1 cellular context compared by ENCODE assay signal in genomic region chr3:146164506-146164905, GRCh38.
TF ChIP-seq lines count a peak whose summit lies in the region.

No MANE protein-coding gene starts in this region.

TF ChIP-seq in HepG2, 621 proteins besides CTCF, POLR2A, EP300 and RAD21:
- TF ChIP-seq ZNF326 (CRISPR knock-in tag; IDR thresholded peaks at IDR 0.05; ENCODE audit: borderline replicate concordance) = no peak
- no peak for TF ChIP-seq GFI1 (CRISPR knock-in tag; IDR thresholded peaks at IDR 0.05; ENCODE audit: borderline replicate concordance)
- no peak for TF ChIP-seq ZNF749 (CRISPR knock-in tag; IDR thresholded peaks at IDR 0.05; ENCODE audit: borderline replicate concordance)
- no peak for TF ChIP-seq KLF11 (CRISPR knock-in tag; IDR thresholded peaks at IDR 0.05)
- no peak for TF ChIP-seq SP1 (IDR thresholded peaks at IDR 0.05)
- TF ChIP-seq SP1 (CRISPR knock-in tag; IDR thresholded peaks at IDR 0.05) = no peak
- no peak for TF ChIP-seq ZC3H13 (CRISPR knock-in tag; IDR thresholded peaks at IDR 0.05)
- no peak for TF ChIP-seq KAT2B (IDR thresholded peaks at IDR 0.05; ENCODE audit: borderline replicate concordance, low read depth, low read length)
- TF ChIP-seq ZNF7 (CRISPR knock-in tag; IDR thresholded peaks at IDR 0.05) = no peak
- TF ChIP-seq JUND (CRISPR knock-in tag; IDR thresholded peaks at IDR 0.05) = no peak
- no peak for TF ChIP-seq REST (IDR thresholded peaks at IDR 0.05; ENCODE audit: borderline replicate concordance in 1 of 2, low read depth in 1 of 2, low read length in 2 of 2)
- TF ChIP-seq HMGA1 (CRISPR knock-in tag; conservative IDR thresholded peaks at IDR 0.05) = no peak
- TF ChIP-seq FIP1L1 (IDR thresholded peaks at IDR 0.05; ENCODE audit: borderline replicate concordance, insufficient read depth, low read depth, low read length) = no peak
TF ChIP-seq in HepG2: peak in this region for 0.
